Comparison of ENCODE assay signal across 1 cellular context in genomic region chr19:48444129-48444932, GRCh38.
TF ChIP-seq lines count a peak whose summit lies in the region.

No MANE protein-coding gene starts in this region.

TF ChIP-seq in SK-N-SH, 30 proteins besides CTCF, POLR2A, EP300 and RAD21 (continued from another document):
- no peak for TF ChIP-seq IRF3 (IDR thresholded peaks at IDR 0.05; ENCODE audit: low read depth, low read length)
TF ChIP-seq in SK-N-SH: peak in this region for 1.
